ENCODE assay signal across 36 cellular contexts in genomic region chr12:81270385-81270784, GRCh38.
"Had no signal": no experiment of that assay in that cellular context is flagged by ENCODE, and none has a peak within 500 bp of the region (broad histone marks: within the 10 kb centered on the region; RNA-seq: fewer than 3 reads in every experiment).

No MANE protein-coding gene starts in this region.

- H3K27me3 ChIP-seq: MG63 had no signal

- DNase-seq: Karpas-422, Kasumi-1, MG63, MM.1S, MV-4-11, NCI-H1048, NCI-H1092, NCI-H1092 treated with DMSO at 0.1 percent for 48 hours, NCI-H1105, NCI-H1105 treated with DMSO at 0.1 percent for 48 hours, NCI-H1417, NCI-H1417 treated with DMSO at 0.1 percent for 48 hours, NCI-H1436, NCI-H1436 treated with DMSO at 0.1 percent for 48 hours, NCI-H146, NCI-H1694, NCI-H1694 treated with DMSO at 0.1 percent for 48 hours, NCI-H187, NCI-H187 treated with DMSO at 0.1 percent for 48 hours, NCI-H1930, NCI-H2029, NCI-H2029 treated with DMSO at 0.1 percent for 48 hours, NCI-H2081, NCI-H2081 treated with DMSO at 0.1 percent for 48 hours, NCI-H2107, NCI-H2171, NCI-H2171 treated with DMSO at 0.1 percent for 48 hours, NCI-H2227 treated with DMSO at 0.1 percent for 48 hours, NCI-H226, NCI-H345, NCI-H446, NCI-H446 treated with DMSO at 0.1 percent for 48 hours, NCI-H510A, NCI-H510A treated with DMSO at 0.1 percent for 48 hours, NCI-H524, NCI-H524 treated with DMSO at 0.1 percent for 48 hours had no signal

- H3K4me3 ChIP-seq: MG63 had no signal

- H3K9me3 ChIP-seq: MG63 had no signal

- H3K36me3 ChIP-seq: MG63 had no signal
